41 cellular contexts compared by ENCODE assay signal in the genomic region with DNA sequence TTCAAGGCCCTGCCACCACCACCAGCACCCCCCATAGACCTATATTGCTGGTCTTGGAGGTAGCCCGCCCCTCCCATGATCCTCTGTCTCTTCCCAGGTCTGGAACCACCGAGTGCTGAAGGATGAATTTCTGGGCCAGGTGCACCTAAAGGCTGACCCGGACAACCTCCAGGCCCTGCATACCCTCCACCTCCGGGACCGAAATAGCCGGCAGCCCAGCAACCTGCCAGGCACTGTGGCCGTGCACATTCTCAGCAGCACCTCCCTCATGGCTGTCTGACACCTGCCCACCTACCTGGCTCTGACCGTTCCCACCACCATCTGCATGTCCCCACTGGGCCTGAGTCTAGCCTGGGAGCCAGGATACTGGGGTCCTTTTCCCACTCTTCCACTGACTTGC. TPM values are rescaled to one million over a fixed set of nuclear protein-coding genes. Genes with fewer than 3 reads are reported as not detected.
"Had no signal": no experiment of that assay in that cellular context is flagged by ENCODE, and none has a peak within 500 bp of the region (broad histone marks: within the 10 kb centered on the region; RNA-seq: fewer than 3 reads in every experiment).

No MANE protein-coding gene starts in this region.

- ATAC-seq: activated CD4-positive, CD25-positive, alpha-beta regulatory T cell treated with anti-CD3 and anti-CD28 coated beads, Interleukin-2, amount 50 U/mL, for 24 hours; activated CD8-positive, alpha-beta T cell treated with anti-CD3 and anti-CD28 coated beads for 36 hours; activated naive CD4-positive, alpha-beta T cell treated with anti-CD3 and anti-CD28 coated beads, Interleukin-2, amount 50 U/mL, for 72 hours; activated T-cell treated with anti-CD3 and anti-CD28 coated beads, Interleukin-2, amount 50 U/mL, for 4 hours; activated T-cell treated with anti-CD3 and anti-CD28 coated beads, Interleukin-2, amount 50 U/mL, for 72 hours; activated T-helper 17 cell treated with anti-CD3 and anti-CD28 coated beads, Interleukin-2, amount 50 U/mL, for 72 hours; body of pancreas had no signal

- H3K27ac Mint-ChIP-seq: activated CD4-positive, alpha-beta memory T cell treated with anti-CD3 and anti-CD28 coated beads for 36 hours; activated CD4-positive, alpha-beta T cell treated with anti-CD3 and anti-CD28 coated beads, Interleukin-2, amount 10 ng/mL, durations not matched to agents 24 days and 14 days; activated CD8-positive, alpha-beta T cell treated with anti-CD3 and anti-CD28 coated beads for 36 hours; activated naive CD4-positive, alpha-beta T cell treated with anti-CD3 and anti-CD28 coated beads for 36 hours; activated naive CD8-positive, alpha-beta T cell treated with anti-CD3 and anti-CD28 coated beads for 36 hours; activated T-cell treated with anti-CD3 and anti-CD28 coated beads, Interleukin-2, amount 50 U/mL, for 72 hours; activated T-helper 1 cell treated with anti-CD3 and anti-CD28 coated beads, Interleukin-12 subunit alpha, Interleukin-12 subunit beta, Interleukin-2, Interleukin-4 antibody, amounts not matched to agents 30 ng/mL and 10 ng/mL and 1 ng/mL, durations not matched to agents 14 hours and 24 hours and 36 hours; T-helper 1 cell treated with Interleukin-12 subunit alpha and Interleukin-12 subunit beta and Interleukin-4 antibody, amounts not matched to agents 30 μg/mL and 1 μg/mL, for 36 hours; T-helper 2 cell treated with Interferon-gamma antibody and Interleukin-4, amounts not matched to agents 5 μg/mL and 100 μg/mL, for 36 hours had no signal

- H3K9me3 ChIP-seq: adrenal gland, body of pancreas, breast epithelium had no signal

- H3K4me3 ChIP-seq: adrenal gland, body of pancreas, breast epithelium, cardiac muscle cell had no signal

- H3K27me3 ChIP-seq: adrenal gland, body of pancreas, brain microvascular endothelial cell, breast epithelium, cardiac muscle cell had no signal

- H3K36me3 Mint-ChIP-seq: activated CD4-positive, alpha-beta memory T cell treated with anti-CD3 and anti-CD28 coated beads for 36 hours; activated naive CD4-positive, alpha-beta T cell treated with anti-CD3 and anti-CD28 coated beads, Interleukin-2, amount 50 U/mL, for 72 hours; activated naive CD8-positive, alpha-beta T cell treated with anti-CD3 and anti-CD28 coated beads for 36 hours had no signal

- FAIRE-seq: astrocyte, TTC549 had no signal

- H3K4me3 Mint-ChIP-seq: activated CD4-positive, alpha-beta memory T cell treated with anti-CD3 and anti-CD28 coated beads for 36 hours; activated CD4-positive, alpha-beta T cell treated with anti-CD3 and anti-CD28 coated beads, Interleukin-2, amount 10 ng/mL, durations not matched to agents 24 days and 14 days; activated CD8-positive, alpha-beta T cell treated with anti-CD3 and anti-CD28 coated beads for 36 hours; activated naive CD4-positive, alpha-beta T cell treated with anti-CD3 and anti-CD28 coated beads for 36 hours; activated naive CD8-positive, alpha-beta T cell treated with anti-CD3 and anti-CD28 coated beads for 36 hours; activated T-cell treated with anti-CD3 and anti-CD28 coated beads, Interleukin-2, amount 50 U/mL, for 4 hours; activated T-cell treated with anti-CD3 and anti-CD28 coated beads, Interleukin-2, amount 50 U/mL, for 72 hours; activated T-helper 1 cell treated with anti-CD3 and anti-CD28 coated beads, Interleukin-12 subunit alpha, Interleukin-12 subunit beta, Interleukin-2, Interleukin-4 antibody, amounts not matched to agents 30 ng/mL and 10 ng/mL and 1 ng/mL, durations not matched to agents 14 hours and 24 hours and 36 hours; activated T-helper 17 cell treated with anti-CD3 and anti-CD28 coated beads, Interleukin-2, amount 50 U/mL, for 72 hours; central memory CD8-positive, alpha-beta T cell; T-helper 1 cell treated with Interleukin-12 subunit alpha and Interleukin-12 subunit beta and Interleukin-4 antibody, amounts not matched to agents 30 μg/mL and 1 μg/mL, for 36 hours; T-helper 2 cell treated with Interferon-gamma antibody and Interleukin-4, amounts not matched to agents 5 μg/mL and 100 μg/mL, for 36 hours had no signal

- H3K9me3 Mint-ChIP-seq: activated CD4-positive, alpha-beta memory T cell treated with anti-CD3 and anti-CD28 coated beads for 36 hours; activated CD4-positive, alpha-beta T cell treated with anti-CD3 and anti-CD28 coated beads, Interleukin-2, amount 10 ng/mL, durations not matched to agents 24 days and 14 days; activated CD8-positive, alpha-beta T cell treated with anti-CD3 and anti-CD28 coated beads for 36 hours; activated naive CD4-positive, alpha-beta T cell treated with anti-CD3 and anti-CD28 coated beads for 36 hours; activated naive CD4-positive, alpha-beta T cell treated with anti-CD3 and anti-CD28 coated beads, Interleukin-2, amount 50 U/mL, for 72 hours; activated naive CD8-positive, alpha-beta T cell treated with anti-CD3 and anti-CD28 coated beads for 36 hours; activated T-cell treated with anti-CD3 and anti-CD28 coated beads, Interleukin-2, amount 50 U/mL, for 4 hours; activated T-cell treated with anti-CD3 and anti-CD28 coated beads, Interleukin-2, amount 50 U/mL, for 72 hours; activated T-helper 1 cell treated with anti-CD3 and anti-CD28 coated beads, Interleukin-12 subunit alpha, Interleukin-12 subunit beta, Interleukin-2, Interleukin-4 antibody, amounts not matched to agents 30 ng/mL and 10 ng/mL and 1 ng/mL, durations not matched to agents 14 hours and 24 hours and 36 hours; activated T-helper 17 cell treated with anti-CD3 and anti-CD28 coated beads, Interleukin-2, amount 50 U/mL, for 72 hours; central memory CD8-positive, alpha-beta T cell; T-helper 1 cell treated with Interleukin-12 subunit alpha and Interleukin-12 subunit beta and Interleukin-4 antibody, amounts not matched to agents 30 μg/mL and 1 μg/mL, for 36 hours; T-helper 2 cell treated with Interferon-gamma antibody and Interleukin-4, amounts not matched to agents 5 μg/mL and 100 μg/mL, for 36 hours had no signal

- H3K36me3 ChIP-seq: breast epithelium, cardiac muscle cell had no signal

- H3K27ac ChIP-seq: adrenal gland, body of pancreas, brain microvascular endothelial cell, breast epithelium, cardiac muscle cell, VCaP had no signal

- H3K27me3 Mint-ChIP-seq: activated T-helper 17 cell treated with anti-CD3 and anti-CD28 coated beads, Interleukin-2, amount 50 U/mL, for 72 hours; central memory CD8-positive, alpha-beta T cell had no signal

- DNase-seq: activated CD4-positive, alpha-beta memory T cell treated with anti-CD3 and anti-CD28 coated beads for 36 hours; activated CD4-positive, alpha-beta T cell treated with anti-CD3 and anti-CD28 coated beads for 4 hours; activated CD4-positive, alpha-beta T cell treated with anti-CD3 and anti-CD28 coated beads, Interleukin-2, amount 10 ng/mL, durations not matched to agents 24 days and 14 days; activated CD4-positive, alpha-beta T cell treated with anti-CD3 and anti-CD28 coated beads, Interleukin-2, amount 50 U/mL, for 1 hour; activated CD4-positive, alpha-beta T cell treated with anti-CD3 and anti-CD28 coated beads, Interleukin-2, amount 50 U/mL, for 4 hours; activated CD4-positive, CD25-positive, alpha-beta regulatory T cell; activated CD8-positive, alpha-beta memory T cell treated with anti-CD3 and anti-CD28 coated beads, Interleukin-2, amount 50 U/mL, for 4 hours; activated CD8-positive, alpha-beta T cell treated with anti-CD3 and anti-CD28 coated beads for 36 hours; activated effector memory CD4-positive, alpha-beta T cell treated with anti-CD3 and anti-CD28 coated beads, Interleukin-2, amount 50 U/mL, for 16 hours; activated gamma-delta T cell treated with Interleukin-2 at 50 U/mL for 16 hours; activated naive CD4-positive, alpha-beta T cell; activated naive CD4-positive, alpha-beta T cell treated with anti-CD3 and anti-CD28 coated beads for 36 hours; activated naive CD4-positive, alpha-beta T cell treated with anti-CD3 and anti-CD28 coated beads, Interleukin-2, amount 50 U/mL, for 16 hours; activated naive CD8-positive, alpha-beta T cell treated with anti-CD3 and anti-CD28 coated beads for 36 hours; activated T-cell treated with anti-CD3 and anti-CD28 coated beads for 4 hours; activated T-cell treated with anti-CD3 and anti-CD28 coated beads, Interleukin-2, amount 50 U/mL, for 1 hour; activated T-cell treated with anti-CD3 and anti-CD28 coated beads, Interleukin-2, amount 50 U/mL, for 4 hours; activated T-cell treated with anti-CD3 and anti-CD28 coated beads, Interleukin-2, amount 50 U/mL, for 72 hours; adrenal gland; amniotic stem cell; aorta; body of pancreas; brain microvascular endothelial cell; caudate nucleus; SW 1271; T-helper 1 cell; T-helper 2 cell; T-helper 9 cell had no signal

RNA-seq across cellular contexts. Expression of a gene that starts 4.5 kb away (rescaled TPM):
- total RNA-seq: activated naive CD4-positive, alpha-beta T cell treated with anti-CD3 and anti-CD28 coated beads for 36 hours had no signal

RNA-seq across cellular contexts. Expression of a gene that starts 21.0 kb away (rescaled TPM):
- total RNA-seq: activated CD4-positive, alpha-beta memory T cell treated with anti-CD3 and anti-CD28 coated beads for 36 hours; activated CD4-positive, alpha-beta T cell treated with anti-CD3 and anti-CD28 coated beads, Interleukin-2, amount 10 ng/mL, durations not matched to agents 24 days and 14 days; activated CD8-positive, alpha-beta memory T cell treated with anti-CD3 and anti-CD28 coated beads for 36 hours; activated CD8-positive, alpha-beta T cell treated with anti-CD3 and anti-CD28 coated beads for 36 hours; activated naive CD4-positive, alpha-beta T cell treated with anti-CD3 and anti-CD28 coated beads for 36 hours; activated naive CD4-positive, alpha-beta T cell treated with anti-CD3 and anti-CD28 coated beads, Interleukin-2, amount 50 U/mL, for 72 hours; activated naive CD8-positive, alpha-beta T cell treated with anti-CD3 and anti-CD28 coated beads for 36 hours; activated T-cell treated with anti-CD3 and anti-CD28 coated beads, Interleukin-2, amount 50 U/mL, for 4 hours; activated T-cell treated with anti-CD3 and anti-CD28 coated beads, Interleukin-2, amount 50 U/mL, for 72 hours; activated T-helper 1 cell treated with anti-CD3 and anti-CD28 coated beads, Interleukin-12 subunit alpha, Interleukin-12 subunit beta, Interleukin-2, Interleukin-4 antibody, amounts not matched to agents 30 ng/mL and 10 ng/mL and 1 ng/mL, durations not matched to agents 14 hours and 24 hours and 36 hours; activated T-helper 17 cell treated with anti-CD3 and anti-CD28 coated beads, Interleukin-2, amount 50 U/mL, for 72 hours; body of pancreas; breast epithelium; cardiac muscle cell had no signal
- polyA plus RNA-seq: aorta, cardiac muscle cell had no signal
